ENCODE assay signal across 8 cellular contexts in genomic region chr14:104341532-104342434, GRCh38.
A peak's percentile ranks its signal among the peaks of the same experiment; 100 is the strongest.
DNase-seq lines count a peak whose midpoint lies in the region; ATAC-seq and TF ChIP-seq lines count a peak whose summit lies in the region.

No MANE protein-coding gene starts in this region.

- peaks cover 81% of the 10 kb centered on the region for H3K27me3 Mint-ChIP-seq in MCF 10A (ENCODE audit: insufficient read depth, unreplicated experiment)

- H3K9me3 ChIP-seq in mammary epithelial cell (replicated peaks; ENCODE audit: insufficient read depth, low read length) (peaks cover 3% of the 10 kb centered on the region), heart right ventricle (peaks cover 0 to 17% (median 8%) of the 10 kb centered on the region in 11 donors), stomach (peaks cover 7 to 18% (median 8%) of the 10 kb centered on the region in 4 donors)

- H3K4me2 ChIP-seq in mammary epithelial cell (ENCODE audit: insufficient read depth, low read depth, low read length): no peak overlapping the region

- 57% methylated on average over 16 of the region's 27 CpGs for WGBS in mammary epithelial cell (ENCODE audit: low coverage, missing lambda C conversion rate)
- WGBS in heart right ventricle, 2 donors: 47 to 51% methylated on average over 27 of the region's 27 CpGs
- WGBS in stomach, 5 donors: 50 to 70% (median 53%) methylated on average over 20 to 27 of the region's 27 CpGs

- no peak overlapping the region for H2AFZ ChIP-seq in mammary epithelial cell (ENCODE audit: low read depth, low read length)

- in situ Hi-C loops in mammary epithelial cell (cut with MboI; ENCODE audit: low sequenced_read_pairs in 2 of 2): no loop called here

- H3K9ac ChIP-seq in mammary epithelial cell (ENCODE audit: insufficient read depth, low read length): no peak overlapping the region

- TF ChIP-seq POLR2A in stomach (IDR thresholded peaks at IDR 0.05): no peak

- no peak overlapping the region for H3K4me3 Mint-ChIP-seq in MCF 10A (ENCODE audit: unreplicated experiment)

- peak; percentile 77 to 90 (median 85) for ATAC-seq in heart right ventricle
- no peak for ATAC-seq in GM21786 (IDR thresholded peaks at IDR 0.05; ENCODE audit: unreplicated experiment)
- ATAC-seq in HG03457 (IDR thresholded peaks at IDR 0.05; ENCODE audit: unreplicated experiment): no peak
- no peak for ATAC-seq in HG03175 (IDR thresholded peaks at IDR 0.05; ENCODE audit: unreplicated experiment)

- no peaks in the 10 kb centered on the region for H3K36me3 Mint-ChIP-seq in MCF 10A (ENCODE audit: insufficient read depth, unreplicated experiment)

- TF ChIP-seq CTCF in MCF 10A (IDR thresholded peaks at IDR 0.05; ENCODE audit: unreplicated experiment): peak; percentile 22
- TF ChIP-seq CTCF in mammary epithelial cell (conservative IDR thresholded peaks at IDR 0.05 in 1 of 2, IDR thresholded peaks at IDR 0.05 in 1 of 2; ENCODE audit: extremely low read depth in 1 of 2, insufficient read depth in 1 of 2, low read depth in 1 of 2, low read length in 2 of 2): peak in 1 of 2 donors; percentile 17
- TF ChIP-seq CTCF in heart right ventricle (IDR thresholded peaks at IDR 0.05): peak; percentile 35 to 64 (median 53)
- peak in 1 of 7 experiments; percentile 25 for TF ChIP-seq CTCF in stomach (IDR thresholded peaks at IDR 0.05)

- DNase-seq in MCF 10A (ENCODE audit: unreplicated experiment): peak; percentile 26
- DNase-seq in mammary epithelial cell: no peak
- DNase-seq in RPMI8226: peak; percentile 80
- peak in 1 of 2 donors; percentile 58 for DNase-seq in heart right ventricle
- peak; percentile 49 for DNase-seq in stomach

- H3K27ac ChIP-seq in mammary epithelial cell (ENCODE audit: insufficient read depth, low read depth, low read length) (no peak overlapping the region), heart right ventricle (no peak overlapping the region), stomach (no peak overlapping the region)

- H4K20me1 ChIP-seq in mammary epithelial cell (ENCODE audit: insufficient read depth, low read length): no peaks in the 10 kb centered on the region

- peaks cover 5% of the 10 kb centered on the region for H3K4me1 Mint-ChIP-seq in MCF 10A (ENCODE audit: insufficient read depth, unreplicated experiment)

- H3K4me3 ChIP-seq in mammary epithelial cell (replicated peaks in 1 of 3; ENCODE audit: insufficient read depth in 1 of 3, low read depth in 2 of 3, low read length in 3 of 3) (no peak overlapping the region), heart right ventricle (no peak overlapping the region), stomach (no peak overlapping the region)

- CTCF ChIA-PET in MCF 10A (lab: Yijun Ruan, JAX) (no interaction called here), mammary epithelial cell (lab: Charles Lee; ENCODE audit: low non-redundant PET) (no interaction called here)

- BruUV-seq in MCF 10A (replicated peaks; lab: Mats Ljungman, UMichigan) (no TSS peak), mammary epithelial cell (replicated peaks; lab: Mats Ljungman, UMichigan) (no TSS peak)

- no peak overlapping the region for H3K27ac Mint-ChIP-seq in MCF 10A (ENCODE audit: low read depth, unreplicated experiment)

- H3K36me3 ChIP-seq in mammary epithelial cell (ENCODE audit: insufficient read depth, low read length) (no peaks in the 10 kb centered on the region), heart right ventricle (no peaks in the 10 kb centered on the region), stomach (no peaks in the 10 kb centered on the region)

- H3K9me3 Mint-ChIP-seq in MCF 10A (ENCODE audit: unreplicated experiment): peaks cover 11% of the 10 kb centered on the region

- TF ChIP-seq EP300 in stomach (IDR thresholded peaks at IDR 0.05): no peak

- no peaks in the 10 kb centered on the region for H3K79me2 ChIP-seq in mammary epithelial cell (ENCODE audit: insufficient read depth, low read length)

- no peaks in the 10 kb centered on the region for H3K27me3 ChIP-seq in mammary epithelial cell (ENCODE audit: insufficient read depth, low read length)
- peaks cover 0 to 27% (median 11%) of the 10 kb centered on the region in 7 donors for H3K27me3 ChIP-seq in heart right ventricle
- peaks cover 0 to 50% (median 3%) of the 10 kb centered on the region in 3 donors for H3K27me3 ChIP-seq in stomach

- no peaks in the 10 kb centered on the region for H3K4me1 ChIP-seq in mammary epithelial cell (ENCODE audit: insufficient read depth, low read length)
- peaks cover 0 to 5% (median 0%) of the 10 kb centered on the region in 9 donors for H3K4me1 ChIP-seq in heart right ventricle
- peaks cover 0 to 9% (median 7%) of the 10 kb centered on the region in 4 donors for H3K4me1 ChIP-seq in stomach

- intact Hi-C loops in MCF 10A (cut with micrococcal nuclease) (no loop called here), mammary epithelial cell (cut with micrococcal nuclease) (no loop called here), heart right ventricle (cut with DNase I) (loop anchor here in 1 of 10 donors (5.0 kb wide), 1 partner anchor 204 kb away; the partner anchor contains the start of gene KIF26A), stomach (cut with DNase I; ENCODE audit: low total_unique reads) (no loop called here)

- POLR2A ChIA-PET in MCF 10A (lab: Yijun Ruan, JAX): interaction anchor here (1.1 kb wide), 1 partner anchor 8 kb away, joined by 3 read pairs; no protein-coding TSS in a partner anchor

- dilution Hi-C loops in mammary epithelial cell (cut with HindIII; ENCODE audit: low sequenced_read_pairs): loop anchor here (5.0 kb wide), 1 partner anchor 46 kb away; no protein-coding TSS in a partner anchor

Comparison
In these comparisons a context has a peak if more than half of its experiments do, and no peak if none do; other contexts are left out.
1. ATAC-seq: peak in heart right ventricle (8 of 8); none in GM21786 (single experiment), HG03457 (single experiment) and HG03175 (single experiment).